Comparison of ENCODE assay signal across 19 cellular contexts in genomic region chr1:118487932-118488331, GRCh38.
DNase-seq lines count a peak whose midpoint lies in the region; ATAC-seq and TF ChIP-seq lines count a peak whose summit lies in the region.
"Had no signal": no experiment of that assay in that cellular context is flagged by ENCODE, and none has a peak within 500 bp of the region (broad histone marks: within the 10 kb centered on the region; RNA-seq: fewer than 3 reads in every experiment).

No MANE protein-coding gene starts in this region.

- TF ChIP-seq CTCF in C4-2B (conservative IDR thresholded peaks at IDR 0.05) (no peak), HEK293 (tag by site-specific recombination; IDR thresholded peaks at IDR 0.05) (no peak), VCaP (conservative IDR thresholded peaks at IDR 0.05) (no peak), osteoblast (IDR thresholded peaks at IDR 0.05; ENCODE audit: extremely low read depth, low read depth, low read length) (no peak), GM20000 (IDR thresholded peaks at IDR 0.05; ENCODE audit: extremely low read depth, missing control alignments) (no peak)

- DNase-seq in osteoblast (ENCODE audit: insufficient read length, low spot score, missing footprints), result peak; percentile 3
- DNase-seq in activated CD4-positive, alpha-beta T cell treated with anti-CD3 and anti-CD28 coated beads, Interleukin-2, amount 10 ng/mL, durations not matched to agents 7 days and 5 days, result no peak
- no peak for DNase-seq in GM20000 (ENCODE audit: low spot score)
- DNase-seq: CD4-positive, alpha-beta T cell; CD8-positive, alpha-beta memory T cell; DMS 273 treated with DMSO at 0.1 percent for 48 hours; DMS79; EL; GDM1; GOT3 had no signal

- H3K4me1 ChIP-seq in HEK293 (ENCODE audit: control insufficient read depth, insufficient read depth, low read length), result peaks cover 33% of the 10 kb centered on the region
- no peaks in the 10 kb centered on the region for H3K4me1 ChIP-seq in osteoblast (ENCODE audit: insufficient read depth, low read length)
- H3K4me1 ChIP-seq: BLaER1 had no signal

- H3K36me3 ChIP-seq in HEK293 (ENCODE audit: control insufficient read depth in 2 of 2, insufficient read depth in 1 of 2, low read length in 2 of 2) (no peaks in the 10 kb centered on the region), osteoblast (ENCODE audit: insufficient read depth, low read length) (no peaks in the 10 kb centered on the region)
- H3K36me3 ChIP-seq: BLaER1, HAP-1 had no signal

- H3K4me1 Mint-ChIP-seq in activated CD4-positive, alpha-beta T cell treated with anti-CD3 and anti-CD28 coated beads, Interleukin-2, amount 10 ng/mL, durations not matched to agents 7 days and 5 days, result no peaks in the 10 kb centered on the region
- H3K4me1 Mint-ChIP-seq: B cell; CD14-positive monocyte; CD8-positive, alpha-beta memory T cell had no signal

- no peak overlapping the region for H3K27ac Mint-ChIP-seq in activated CD4-positive, alpha-beta T cell treated with anti-CD3 and anti-CD28 coated beads, Interleukin-2, amount 10 ng/mL, durations not matched to agents 7 days and 5 days
- H3K27ac Mint-ChIP-seq: B cell; CD14-positive monocyte; CD4-positive, alpha-beta T cell; CD8-positive, alpha-beta memory T cell had no signal

- no peak overlapping the region for H2AFZ ChIP-seq in osteoblast (ENCODE audit: low read length)

- H3K4me3 ChIP-seq in HEK293 (ENCODE audit: low read depth, low read length), result no peak overlapping the region
- no peak overlapping the region for H3K4me3 ChIP-seq in osteoblast (ENCODE audit: insufficient read depth, low read length)
- H3K4me3 ChIP-seq: BLaER1, GM12878, HAP-1 had no signal

- no peaks in the 10 kb centered on the region for H3K36me3 Mint-ChIP-seq in activated CD4-positive, alpha-beta T cell treated with anti-CD3 and anti-CD28 coated beads, Interleukin-2, amount 10 ng/mL, durations not matched to agents 7 days and 5 days (ENCODE audit: low read depth)
- H3K36me3 Mint-ChIP-seq: CD14-positive monocyte; CD8-positive, alpha-beta memory T cell had no signal

- H3K79me2 ChIP-seq in osteoblast (ENCODE audit: insufficient read depth, low read length), result no peaks in the 10 kb centered on the region

- no peaks in the 10 kb centered on the region for H3K27me3 Mint-ChIP-seq in activated CD4-positive, alpha-beta T cell treated with anti-CD3 and anti-CD28 coated beads, Interleukin-2, amount 10 ng/mL, durations not matched to agents 7 days and 5 days
- H3K27me3 Mint-ChIP-seq: CD4-positive, alpha-beta T cell; CD8-positive, alpha-beta memory T cell had no signal

- H3K4me2 ChIP-seq in osteoblast (ENCODE audit: insufficient read depth, low read length), result no peak overlapping the region
- H3K4me2 ChIP-seq: BLaER1 had no signal

- ATAC-seq in HG03439 (IDR thresholded peaks at IDR 0.05; ENCODE audit: unreplicated experiment), result no peak
- ATAC-seq: GM12878 had no signal

- H3K27ac ChIP-seq in C4-2B (peak overlapping the region; percentile 45; the same call in 1 of the 2 replicates), HEK293 (ENCODE audit: extremely low read depth, low read depth, low read length) (no peak overlapping the region), VCaP (peak overlapping the region; percentile 64), osteoblast (ENCODE audit: low read depth, low read length) (no peak overlapping the region)
- H3K27ac ChIP-seq: BLaER1 had no signal

- peaks cover 2% of the 10 kb centered on the region for H3K9me3 Mint-ChIP-seq in activated CD4-positive, alpha-beta T cell treated with anti-CD3 and anti-CD28 coated beads, Interleukin-2, amount 10 ng/mL, durations not matched to agents 7 days and 5 days
- H3K9me3 Mint-ChIP-seq: CD4-positive, alpha-beta T cell had no signal

- H3K4me3 Mint-ChIP-seq in activated CD4-positive, alpha-beta T cell treated with anti-CD3 and anti-CD28 coated beads, Interleukin-2, amount 10 ng/mL, durations not matched to agents 7 days and 5 days, result no peak overlapping the region
- H3K4me3 Mint-ChIP-seq: B cell; CD14-positive monocyte; CD4-positive, alpha-beta T cell; CD8-positive, alpha-beta memory T cell had no signal

- no peaks in the 10 kb centered on the region for H3K9me3 ChIP-seq in HEK293 (ENCODE audit: control insufficient read depth, insufficient read depth, low read depth, low read length)
- no peaks in the 10 kb centered on the region for H3K9me3 ChIP-seq in osteoblast (ENCODE audit: low read depth, low read length)
- H3K9me3 ChIP-seq: BLaER1, HAP-1 had no signal

- no peaks in the 10 kb centered on the region for H4K20me1 ChIP-seq in osteoblast (ENCODE audit: insufficient read depth, low read length)
- H4K20me1 ChIP-seq: BLaER1 had no signal

- H3K27me3 ChIP-seq in osteoblast (ENCODE audit: insufficient read depth, low read length), result no peaks in the 10 kb centered on the region
- H3K27me3 ChIP-seq: BLaER1 had no signal

- POLR2A ChIA-PET in HEK293 (lab: Yijun Ruan, JAX), result no interaction called here
- POLR2A ChIA-PET in activated CD4-positive, alpha-beta T cell treated with anti-CD3 and anti-CD28 coated beads, Interleukin-2, amount 10 ng/mL, durations not matched to agents 7 days and 5 days (lab: Charles Lee), result no interaction called here

- CTCF ChIA-PET in HEK293 (lab: Yijun Ruan, JAX), result no interaction called here
- CTCF ChIA-PET in activated CD4-positive, alpha-beta T cell treated with anti-CD3 and anti-CD28 coated beads, Interleukin-2, amount 10 ng/mL, durations not matched to agents 7 days and 5 days (lab: Charles Lee), result no interaction called here

TF ChIP-seq in HEK293, 187 proteins besides CTCF, POLR2A, EP300 and RAD21 (continues in another document):
- no peak for TF ChIP-seq ELK4 (IDR thresholded peaks at IDR 0.05; ENCODE audit: borderline replicate concordance, low read depth, low read length)
- no peak for TF ChIP-seq ZNF155 (tag by site-specific recombination; IDR thresholded peaks at IDR 0.05)
- peak; percentile 89 for TF ChIP-seq PRDM6 (tag by site-specific recombination; IDR thresholded peaks at IDR 0.05)
- peak; percentile 48; the same call in 1 of the 2 replicates for TF ChIP-seq ZNF362 (tag by site-specific recombination; IDR thresholded peaks at IDR 0.05)
- peak; percentile 77 for TF ChIP-seq OSR2 (tag by site-specific recombination; IDR thresholded peaks at IDR 0.05)
- TF ChIP-seq ZNF704 (tag by site-specific recombination; IDR thresholded peaks at IDR 0.05), result no peak
- TF ChIP-seq ZNF211 (tag by site-specific recombination; IDR thresholded peaks at IDR 0.05; ENCODE audit: low read depth), result no peak
- TF ChIP-seq ZNF654 (tag by site-specific recombination; IDR thresholded peaks at IDR 0.05; ENCODE audit: low read depth), result no peak
- TF ChIP-seq ZNF121 (tag by site-specific recombination; IDR thresholded peaks at IDR 0.05), result peak; percentile 29; the same call in 1 of the 2 replicates
- TF ChIP-seq ZBTB20 (tag by site-specific recombination; IDR thresholded peaks at IDR 0.05), result no peak
- no peak for TF ChIP-seq ZNF221 (tag by site-specific recombination; IDR thresholded peaks at IDR 0.05; ENCODE audit: borderline replicate concordance)
- no peak for TF ChIP-seq ZNF600 (tag by site-specific recombination; IDR thresholded peaks at IDR 0.05)
- TF ChIP-seq TCF7L2 (IDR thresholded peaks at IDR 0.05; ENCODE audit: borderline replicate concordance, low read depth, low read length), result no peak
- no peak for TF ChIP-seq ZSCAN23 (tag by site-specific recombination; IDR thresholded peaks at IDR 0.05)

Comparison
In these comparisons a context has a peak if more than half of its experiments do, and no peak if none do; other contexts are left out.
1. H3K27ac ChIP-seq: peak in C4-2B (single experiment) and VCaP (single experiment); none in HEK293 (single experiment) and osteoblast (single experiment).